ENCODE assay signal across 21 cellular contexts in genomic region chr7:17434841-17435692, GRCh38.
A peak's percentile ranks its signal among the peaks of the same experiment; 100 is the strongest.
DNase-seq lines count a peak whose midpoint lies in the region; ATAC-seq and TF ChIP-seq lines count a peak whose summit lies in the region.
"Had no signal": no experiment of that assay in that cellular context is flagged by ENCODE, and none has a peak within 500 bp of the region (broad histone marks: within the 10 kb centered on the region; RNA-seq: fewer than 3 reads in every experiment).

No MANE protein-coding gene starts in this region.

- DNase-seq in AG09309 (ENCODE audit: low read depth) (peak; percentile 47), GM04504 (ENCODE audit: low read depth) (peak; percentile 23), NCI-H345 treated with DMSO at 0.1 percent for 48 hours (lab: John Stamatoyannopoulos, UW; ENCODE audit: unreplicated experiment) (peak; percentile 37), fibroblast of peridontal ligament (ENCODE audit: extremely low read depth) (peak; percentile 29), HuH-7 (ENCODE audit: low spot score) (no peak), MG63 (no peak), HuH-7.5 (ENCODE audit: low spot score) (no peak)
- DNase-seq: activated CD4-positive, alpha-beta T cell treated with anti-CD3 and anti-CD28 coated beads, Interleukin-2, amount 50 U/mL, for 1 hour; central memory CD4-positive, alpha-beta T cell; heart left ventricle; NCI-H1694 treated with DMSO at 0.1 percent for 48 hours; NCI-H446 treated with DMSO at 0.1 percent for 48 hours; SIG-M5; small intestine; stimulated activated CD4-positive, alpha-beta T cell treated with anti-CD3 and anti-CD28 coated beads, Interleukin-1b, Interleukin-23, amount 100 ng/mL, for 48 hours; SW 1271; T1000 had no signal

- H3K36me3 ChIP-seq in MG63: no peaks in the 10 kb centered on the region
- H3K36me3 ChIP-seq: ascending aorta, heart left ventricle had no signal

- 0 out of 2 replicates have a peak, but pooled peaks cover 4% of the 10 kb centered on the region for H3K9me3 ChIP-seq in MG63
- H3K9me3 ChIP-seq: ascending aorta, heart left ventricle had no signal

- no peak for TF ChIP-seq CTCF in AG09309 (IDR thresholded peaks at IDR 0.05; ENCODE audit: control insufficient read depth, insufficient read depth, low read depth, low read length, missing control alignments)

- H3K27me3 ChIP-seq in MG63: no peaks in the 10 kb centered on the region
- H3K27me3 ChIP-seq: ascending aorta, BLaER1, heart left ventricle had no signal

- H3K4me3 ChIP-seq in AG09309 (ENCODE audit: control insufficient read depth, low read depth, low read length) (no peak overlapping the region), MG63 (no peak overlapping the region)
- H3K4me3 ChIP-seq: ascending aorta, BLaER1, heart left ventricle had no signal

- ATAC-seq in GM18868 (IDR thresholded peaks at IDR 0.05; ENCODE audit: unreplicated experiment): no peak
- ATAC-seq: heart left ventricle, Panc1 had no signal

Comparison
In these comparisons a context has a peak if more than half of its experiments do, and no peak if none do; other contexts are left out.
1. DNase-seq: peak in AG09309 (single experiment), GM04504 (single experiment), NCI-H345 treated with DMSO at 0.1 percent for 48 hours (single experiment) and fibroblast of peridontal ligament (single experiment); none in HuH-7 (single experiment), MG63 (single experiment) and HuH-7.5 (single experiment).